ENCODE assay signal across 15 cellular contexts in the genomic region with DNA sequence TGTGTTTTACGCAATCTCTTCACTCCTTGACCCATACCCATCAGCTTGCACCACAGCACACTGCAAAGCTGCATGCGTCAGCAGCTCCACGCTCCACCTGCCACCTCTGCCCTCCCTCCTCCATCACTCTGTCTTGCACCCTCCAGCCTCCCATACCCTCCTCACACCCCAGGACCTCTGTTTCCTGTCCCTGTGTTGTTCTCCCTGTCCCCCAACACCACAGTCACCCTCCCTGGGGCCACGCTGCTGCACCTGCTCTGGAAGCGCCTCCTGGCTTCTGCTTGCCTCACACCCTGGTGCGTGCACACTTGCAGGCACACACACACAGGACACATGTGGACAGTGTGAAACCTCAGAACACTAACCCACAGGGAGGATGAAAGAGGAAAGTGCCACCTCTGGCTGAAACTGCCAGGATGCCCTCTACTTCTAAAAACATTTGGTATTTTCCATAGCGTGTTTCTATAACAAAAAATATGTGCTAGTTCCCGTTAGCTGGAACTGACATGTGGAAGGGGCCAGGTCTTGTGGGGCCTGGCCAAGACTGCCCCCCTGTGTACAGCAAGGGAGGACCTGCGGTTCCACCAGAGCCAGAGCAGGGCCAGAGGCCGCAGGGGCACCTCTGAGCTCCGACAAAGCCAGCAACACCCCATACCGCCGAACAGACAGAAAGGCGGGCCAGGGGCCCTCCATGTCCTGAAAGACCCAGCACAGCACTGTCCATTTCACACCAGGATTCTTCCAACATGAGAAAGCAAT. TPM values are rescaled to one million over a fixed set of nuclear protein-coding genes. Genes with fewer than 3 reads are reported as not detected.
DNase-seq lines count a peak whose midpoint lies in the region; ATAC-seq and TF ChIP-seq lines count a peak whose summit lies in the region.
"Had no signal": no experiment of that assay in that cellular context is flagged by ENCODE, and none has a peak within 500 bp of the region (broad histone marks: within the 10 kb centered on the region; RNA-seq: fewer than 3 reads in every experiment).

No MANE protein-coding gene starts in this region.

- peak; percentile 26 for TF ChIP-seq CTCF in epithelial cell of proximal tubule (conservative IDR thresholded peaks at IDR 0.05; ENCODE audit: low read depth, low read length)
- peak; percentile 37 for TF ChIP-seq CTCF in type B pancreatic cell (conservative IDR thresholded peaks at IDR 0.05)

- H3K27ac Mint-ChIP-seq in T-helper 2 cell treated with Interferon-gamma antibody and Interleukin-4, amounts not matched to agents 5 μg/mL and 100 μg/mL, for 36 hours, result peak overlapping the region; percentile 6
- H3K27ac Mint-ChIP-seq in type B pancreatic cell, result no peak overlapping the region

- H3K36me3 Mint-ChIP-seq in T-helper 2 cell treated with Interferon-gamma antibody and Interleukin-4, amounts not matched to agents 5 μg/mL and 100 μg/mL, for 36 hours (ENCODE audit: low read depth), result peaks cover 5% of the 10 kb centered on the region
- peaks cover 5% of the 10 kb centered on the region for H3K36me3 Mint-ChIP-seq in type B pancreatic cell

- no peaks in the 10 kb centered on the region for H3K9me3 Mint-ChIP-seq in T-helper 2 cell treated with Interferon-gamma antibody and Interleukin-4, amounts not matched to agents 5 μg/mL and 100 μg/mL, for 36 hours
- no peaks in the 10 kb centered on the region for H3K9me3 Mint-ChIP-seq in type B pancreatic cell

- H3K4me1 Mint-ChIP-seq in T-helper 2 cell treated with Interferon-gamma antibody and Interleukin-4, amounts not matched to agents 5 μg/mL and 100 μg/mL, for 36 hours (ENCODE audit: low read depth), result peaks cover 31% of the 10 kb centered on the region
- peaks cover 14% of the 10 kb centered on the region for H3K4me1 Mint-ChIP-seq in type B pancreatic cell (ENCODE audit: unreplicated experiment)

- H3K4me3 Mint-ChIP-seq in T-helper 2 cell treated with Interferon-gamma antibody and Interleukin-4, amounts not matched to agents 5 μg/mL and 100 μg/mL, for 36 hours, result no peak overlapping the region
- H3K4me3 Mint-ChIP-seq in type B pancreatic cell, result no peak overlapping the region

- ATAC-seq in GM21367 (IDR thresholded peaks at IDR 0.05; ENCODE audit: unreplicated experiment), result no peak
- ATAC-seq: left lung had no signal

- peak; percentile 31 for DNase-seq in stimulated activated CD8-positive, alpha-beta memory T cell treated with anti-CD3 and anti-CD28 coated beads, Interleukin-12 subunit alpha, Interleukin-12 subunit beta, amount 100 ng/mL, for 4 hours (ENCODE audit: low read depth)
- DNase-seq in stimulated activated CD8-positive, alpha-beta memory T cell treated with anti-CD3 and anti-CD28 coated beads, Interleukin-4, amount 100 ng/mL, for 48 hours, result no peak
- no peak for DNase-seq in T-helper 2 cell treated with Interferon-gamma antibody and Interleukin-4, amounts not matched to agents 5 μg/mL and 100 μg/mL, for 36 hours (ENCODE audit: low spot score)
- DNase-seq in epithelial cell of proximal tubule (ENCODE audit: low read depth) (no peak), type B pancreatic cell (ENCODE audit: extremely low spot score, unreplicated experiment) (no peak), SIG-M5 (lab: John Stamatoyannopoulos, UW) (no peak)
- no peak for DNase-seq in NK-92 treated with Interleukin-12 subunit alpha and Interleukin-12 subunit beta, amount 100 ng/mL, for 24 hours (lab: John Stamatoyannopoulos, UW)
- DNase-seq: activated CD4-positive, alpha-beta T cell treated with anti-CD3 and anti-CD28 coated beads for 4 hours; effector CD4-positive, alpha-beta T cell; GF-D8; left lung; NCI-H1436; NCI-H82; nucleus accumbens had no signal

- H3K4me3 ChIP-seq in epithelial cell of proximal tubule (ENCODE audit: low read depth, low read length), result no peak overlapping the region
- H3K4me3 ChIP-seq: left lung had no signal

- H3K27me3 Mint-ChIP-seq in T-helper 2 cell treated with Interferon-gamma antibody and Interleukin-4, amounts not matched to agents 5 μg/mL and 100 μg/mL, for 36 hours (ENCODE audit: low read depth), result no peaks in the 10 kb centered on the region
- H3K27me3 Mint-ChIP-seq in type B pancreatic cell, result no peaks in the 10 kb centered on the region

RNA-seq across cellular contexts. Expression of a gene that starts 10.0 kb away (rescaled TPM):
- total RNA-seq in epithelial cell of proximal tubule (23.8 and 30.7 TPM in 2 replicates), type B pancreatic cell (ENCODE audit: low replicate concordance) (39.8 and 47.7 TPM in 2 replicates)

RNA-seq across cellular contexts. Expression of a gene that starts 23.8 kb away (rescaled TPM):
- 45.1 and 68.7 TPM in 2 replicates for total RNA-seq in epithelial cell of proximal tubule
- total RNA-seq in type B pancreatic cell (ENCODE audit: low replicate concordance), result 77.7 and 101 TPM in 2 replicates

RNA-seq across cellular contexts. Expression of a gene that starts 42.4 kb away (rescaled TPM):
- total RNA-seq in epithelial cell of proximal tubule, result 39.4 and 64.1 TPM in 2 replicates
- 38.8 and 44.7 TPM in 2 replicates for total RNA-seq in type B pancreatic cell (ENCODE audit: low replicate concordance)
